18 cellular contexts compared by ENCODE assay signal in genomic region chr5:39093351-39093749, GRCh38. TPM values are rescaled to one million over a fixed set of nuclear protein-coding genes. Genes with fewer than 3 reads are reported as not detected.
DNase-seq lines count a peak whose midpoint lies in the region; ATAC-seq and TF ChIP-seq lines count a peak whose summit lies in the region.
"Had no signal": no experiment of that assay in that cellular context is flagged by ENCODE, and none has a peak within 500 bp of the region (broad histone marks: within the 10 kb centered on the region; RNA-seq: fewer than 3 reads in every experiment).

No MANE protein-coding gene starts in this region.

- DNase-seq in GM23248 = peak; percentile 72
- DNase-seq in PC-3 = peak; percentile 73
- no peak for DNase-seq in epithelial cell of prostate (ENCODE audit: low read depth, low spot score)
- no peak for DNase-seq in right atrium auricular region (ENCODE audit: low spot score)
- no peak for DNase-seq in gastrocnemius medialis
- no peak for DNase-seq in adrenal gland
- DNase-seq: activated naive CD8-positive, alpha-beta T cell treated with anti-CD3 and anti-CD28 coated beads, Interleukin-2, amount 10 ng/mL, durations not matched to agents 7 days and 5 days; caudate nucleus; heart left ventricle; immature natural killer cell; occipital lobe; SIG-M5; stimulated activated CD4-positive, alpha-beta T cell treated with anti-CD3 and anti-CD28 coated beads, Interleukin-4, amount 100 ng/mL, for 24 hours; T-helper 2 cell had no signal

- no peak overlapping the region for H3K4me3 ChIP-seq in GM23248
- H3K4me3 ChIP-seq in PC-3 (ENCODE audit: low read length) = peak overlapping the region; percentile 27
- no peak overlapping the region for H3K4me3 ChIP-seq in skeletal muscle satellite cell (ENCODE audit: low read length)
- H3K4me3 ChIP-seq in right atrium auricular region = no peak overlapping the region
- no peak overlapping the region for H3K4me3 ChIP-seq in gastrocnemius medialis
- H3K4me3 ChIP-seq in adrenal gland = no peak overlapping the region
- H3K4me3 ChIP-seq: BLaER1, esophagus muscularis mucosa, heart left ventricle, lung had no signal

- H3K9me3 ChIP-seq in GM23248 (ENCODE audit: low read depth) = no peaks in the 10 kb centered on the region
- no peaks in the 10 kb centered on the region for H3K9me3 ChIP-seq in PC-3 (ENCODE audit: low read length)
- H3K9me3 ChIP-seq in skeletal muscle satellite cell (replicated peaks; ENCODE audit: low read length) = no peaks in the 10 kb centered on the region
- H3K9me3 ChIP-seq in right atrium auricular region = peaks cover 0 to 11% of the 10 kb centered on the region in 2 donors
- H3K9me3 ChIP-seq in gastrocnemius medialis = no peaks in the 10 kb centered on the region
- no peaks in the 10 kb centered on the region for H3K9me3 ChIP-seq in adrenal gland (replicated peaks in 1 of 3)

- no peak for TF ChIP-seq POLR2A in gastrocnemius medialis (IDR thresholded peaks at IDR 0.05)
- no peak for TF ChIP-seq POLR2A in adrenal gland (IDR thresholded peaks at IDR 0.05)

- H3K27me3 ChIP-seq in GM23248 (replicated peaks; ENCODE audit: insufficient read depth) (no peaks in the 10 kb centered on the region), PC-3 (ENCODE audit: low read length) (no peaks in the 10 kb centered on the region), skeletal muscle satellite cell (ENCODE audit: control insufficient read depth, insufficient read depth, low read length) (no peaks in the 10 kb centered on the region), right atrium auricular region (no peaks in the 10 kb centered on the region), gastrocnemius medialis (peaks cover 0 to 5% (median 0%) of the 10 kb centered on the region in 3 donors), adrenal gland (no peaks in the 10 kb centered on the region)
- H3K27me3 ChIP-seq: BLaER1, esophagus muscularis mucosa, heart left ventricle had no signal

- no peaks in the 10 kb centered on the region for H3K79me2 ChIP-seq in GM23248 (ENCODE audit: insufficient read depth)
- no peaks in the 10 kb centered on the region for H3K79me2 ChIP-seq in PC-3 (ENCODE audit: low read length)

- peaks cover 17% of the 10 kb centered on the region for H3K4me1 ChIP-seq in GM23248 (ENCODE audit: insufficient read depth)
- peaks cover 26% of the 10 kb centered on the region for H3K4me1 ChIP-seq in PC-3 (ENCODE audit: insufficient read depth, low read length)
- peaks cover 17% of the 10 kb centered on the region for H3K4me1 ChIP-seq in skeletal muscle satellite cell (ENCODE audit: control insufficient read depth, insufficient read depth, low read length)
- H3K4me1 ChIP-seq in right atrium auricular region = no peaks in the 10 kb centered on the region
- no peaks in the 10 kb centered on the region for H3K4me1 ChIP-seq in gastrocnemius medialis
- no peaks in the 10 kb centered on the region for H3K4me1 ChIP-seq in adrenal gland (replicated peaks in 1 of 2)
- H3K4me1 ChIP-seq: BLaER1, heart left ventricle had no signal

- ATAC-seq in PC-3 (peak; percentile 77), gastrocnemius medialis (no peak)
- ATAC-seq: heart left ventricle had no signal

- H4K20me1 ChIP-seq in GM23248 (ENCODE audit: insufficient read depth) (no peaks in the 10 kb centered on the region), PC-3 (ENCODE audit: low read length) (no peaks in the 10 kb centered on the region)
- H4K20me1 ChIP-seq: BLaER1 had no signal

- H3K9me2 ChIP-seq in GM23248 (ENCODE audit: insufficient read depth) = no peaks in the 10 kb centered on the region
- no peaks in the 10 kb centered on the region for H3K9me2 ChIP-seq in PC-3 (replicated peaks; ENCODE audit: low read length)

- H3K9ac ChIP-seq in GM23248 (no peak overlapping the region), PC-3 (ENCODE audit: low read length) (peak overlapping the region; percentile 67), skeletal muscle satellite cell (ENCODE audit: low read depth, low read length) (peak overlapping the region; percentile 21)
- H3K9ac ChIP-seq: BLaER1 had no signal

- 60 to 67% methylated on average over 1 of the region's 1 CpG for WGBS in GM23248 (ENCODE audit: low coverage in 1 of 2, low lambda C conversion rate in 2 of 2, missing lambda C conversion rate in 2 of 2), 2 experiments
- WGBS in adrenal gland, 4 donors = 45 to 56% (median 55%) methylated on average over 1 of the region's 1 CpG

- H3K36me3 ChIP-seq in GM23248 (ENCODE audit: low read depth) (no peaks in the 10 kb centered on the region), PC-3 (ENCODE audit: low read depth, low read length) (no peaks in the 10 kb centered on the region), skeletal muscle satellite cell (ENCODE audit: insufficient read depth, low read length) (no peaks in the 10 kb centered on the region), right atrium auricular region (no peaks in the 10 kb centered on the region), gastrocnemius medialis (no peaks in the 10 kb centered on the region), adrenal gland (replicated peaks in 1 of 2) (no peaks in the 10 kb centered on the region)
- H3K36me3 ChIP-seq: BLaER1, esophagus muscularis mucosa, heart left ventricle had no signal

- TF ChIP-seq CTCF in PC-3 (conservative IDR thresholded peaks at IDR 0.05; ENCODE audit: low read depth, low read length) (no peak), right atrium auricular region (IDR thresholded peaks at IDR 0.05) (no peak), gastrocnemius medialis (IDR thresholded peaks at IDR 0.05 in 4 of 5, conservative IDR thresholded peaks at IDR 0.05 in 1 of 5) (no peak), adrenal gland (IDR thresholded peaks at IDR 0.05) (no peak)

- H3K27ac ChIP-seq in GM23248 (no peak overlapping the region), PC-3 (ENCODE audit: low read length) (peak overlapping the region; percentile 89), epithelial cell of prostate (peak overlapping the region; percentile 48), right atrium auricular region (no peak overlapping the region), gastrocnemius medialis (no peak overlapping the region), adrenal gland (no peak overlapping the region)
- H3K27ac ChIP-seq: BLaER1, esophagus muscularis mucosa, heart left ventricle had no signal

- CTCF ChIA-PET in PC-3 (lab: Charles Lee) = interaction anchor here (0.7 kb wide), 1 partner anchor 13 kb away, joined by 3 read pairs; no protein-coding TSS in a partner anchor

- H3K4me2 ChIP-seq in GM23248 (ENCODE audit: unreplicated experiment) = no peak overlapping the region
- H3K4me2 ChIP-seq in PC-3 (ENCODE audit: low read length) = peak overlapping the region; percentile 73
- peak overlapping the region; percentile 27 for H3K4me2 ChIP-seq in skeletal muscle satellite cell (ENCODE audit: low read length)
- H3K4me2 ChIP-seq: BLaER1 had no signal

- no peak overlapping the region for H2AFZ ChIP-seq in GM23248
- H2AFZ ChIP-seq in PC-3 (ENCODE audit: low read length) = no peak overlapping the region

- peaks cover 8% of the 10 kb centered on the region; the same call in 1 of the 2 replicates for H3F3A ChIP-seq in GM23248 (ENCODE audit: insufficient read depth)
- no peaks in the 10 kb centered on the region for H3F3A ChIP-seq in PC-3 (ENCODE audit: low read length, unreplicated experiment)

- intact Hi-C loops in PC-3 (cut with micrococcal nuclease) = loop anchor here (2.0 kb wide), 1 partner anchor 15 kb away; no protein-coding TSS in a partner anchor
- intact Hi-C loops in gastrocnemius medialis (cut with DNase I; ENCODE audit: low total_unique reads) = no loop called here
- intact Hi-C loops in adrenal gland (cut with DNase I) = no loop called here

- BruUV-seq in PC-3 (replicated peaks; lab: Mats Ljungman, UMichigan) = no TSS peak

- POLR2A ChIA-PET in PC-3 (lab: Charles Lee; ENCODE audit: unreplicated experiment) = no interaction called here

- in situ Hi-C loops in GM23248 (cut with MboI) (no loop called here), gastrocnemius medialis (cut with MboI; ENCODE audit: low sequenced_read_pairs in 4 of 4) (no loop called here)

RNA-seq across cellular contexts. Expression of gene RICTOR, which starts 19.2 kb away (rescaled TPM):
- 12.5 and 17.2 TPM in 2 replicates for total RNA-seq in GM23248 (2014; rRNA removed; shearing (Covaris generic))
- polyA plus RNA-seq in GM23248 (2016; fragmentation: Nextera tagmentation; extraction: Ambion mirVana) = 5.2 and 5.7 TPM in 2 replicates
- total RNA-seq in PC-3 (2014; rRNA removed) = 24.5 and 28.1 TPM in 2 replicates
- total RNA-seq in skeletal muscle satellite cell (2012; rRNA removed) = 26.1 and 26.9 TPM in 2 replicates
- total RNA-seq in right atrium auricular region = 10 to 100 TPM; 18.7 to 25.1 TPM
- 10 to 100 TPM; 28.9 to 56.9 (median 37.0) TPM for total RNA-seq in gastrocnemius medialis
- total RNA-seq in adrenal gland = 10 to 100 TPM; 10.6 to 44.7 (median 23.8) TPM
- polyA plus RNA-seq in adrenal gland = 10 to 100 TPM in 1 of 3 donors, 1 to 10 TPM in 2; 4.7 to 10.2 (median 9.7) TPM

Comparison
In these comparisons a context has a peak if more than half of its experiments do, and no peak if none do; other contexts are left out.
1. DNase-seq: peak in GM23248 (single experiment) and PC-3 (single experiment); none in epithelial cell of prostate (single experiment), right atrium auricular region (single experiment), gastrocnemius medialis (0 of 2) and adrenal gland (0 of 7).
2. H3K27ac ChIP-seq: peak in PC-3 (single experiment) and epithelial cell of prostate (single experiment); none in GM23248 (single experiment), right atrium auricular region (0 of 2), gastrocnemius medialis (0 of 4) and adrenal gland (0 of 5).